In the genomic region with DNA sequence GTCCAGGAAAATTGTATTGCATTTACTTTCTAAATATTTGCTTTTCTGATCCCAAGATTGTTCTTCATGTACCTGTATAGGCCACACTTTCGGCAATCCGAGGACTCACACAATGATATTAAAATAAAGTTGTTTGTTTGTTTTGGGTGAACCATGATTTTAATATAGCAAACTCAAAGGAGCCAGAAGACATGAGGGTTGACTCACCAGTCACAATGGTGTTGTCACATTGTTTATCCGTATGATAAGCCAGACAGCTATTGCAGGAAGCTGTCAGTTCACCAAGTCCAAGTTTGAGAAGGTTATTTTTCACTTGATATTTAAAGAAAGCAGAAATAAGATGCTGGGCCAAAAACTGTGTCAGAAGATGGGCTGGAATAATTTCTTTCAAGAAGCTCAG, we compare ENCODE assay signal across 21 cellular contexts.
DNase-seq lines count a peak whose midpoint lies in the region; ATAC-seq, FAIRE-seq and TF ChIP-seq lines count a peak whose summit lies in the region.
"Had no signal": no experiment of that assay in that cellular context is flagged by ENCODE, and none has a peak within 500 bp of the region (broad histone marks: within the 10 kb centered on the region; RNA-seq: fewer than 3 reads in every experiment).

No MANE protein-coding gene starts in this region.

- CTCF ChIA-PET in Caco-2 (lab: Charles Lee), result no interaction called here

- no peak overlapping the region for H3K4me3 Mint-ChIP-seq in Caco-2 (ENCODE audit: unreplicated experiment)
- H3K4me3 Mint-ChIP-seq: CD8-positive, alpha-beta T cell had no signal

- H3K9me2 ChIP-seq in hepatocyte (replicated peaks; ENCODE audit: insufficient read depth), result no peaks in the 10 kb centered on the region

- H3K27ac Mint-ChIP-seq in Caco-2 (ENCODE audit: unreplicated experiment), result no peak overlapping the region
- H3K27ac Mint-ChIP-seq: CD8-positive, alpha-beta T cell had no signal

- POLR2A ChIA-PET in Caco-2 (lab: Charles Lee), result no interaction called here

- no peaks in the 10 kb centered on the region for H3K36me3 Mint-ChIP-seq in Caco-2 (ENCODE audit: insufficient read depth, unreplicated experiment)
- H3K36me3 Mint-ChIP-seq: CD8-positive, alpha-beta T cell had no signal

- H2AFZ ChIP-seq in hepatocyte, result no peak overlapping the region

- H3K4me3 ChIP-seq in bronchial epithelial cell (ENCODE audit: low read depth, low read length) (no peak overlapping the region), hepatocyte (no peak overlapping the region), Caco-2 (ENCODE audit: low read depth, low read length) (no peak overlapping the region)
- H3K4me3 ChIP-seq: K562, SJCRH30 had no signal

- H3K4me1 ChIP-seq in hepatocyte (ENCODE audit: insufficient read depth), result peaks cover 14% of the 10 kb centered on the region
- H3K4me1 ChIP-seq in Caco-2, result peaks cover 10% of the 10 kb centered on the region
- H3K4me1 ChIP-seq: SJCRH30 had no signal

- H3K27me3 ChIP-seq in bronchial epithelial cell (ENCODE audit: control insufficient read depth, insufficient read depth, low read length) (no peaks in the 10 kb centered on the region), hepatocyte (no peaks in the 10 kb centered on the region), Caco-2 (replicated peaks; ENCODE audit: control insufficient read depth, insufficient read depth, low read length) (no peaks in the 10 kb centered on the region)
- H3K27me3 ChIP-seq: SJCRH30 had no signal

- no peak for TF ChIP-seq CTCF in bronchial epithelial cell (IDR thresholded peaks at IDR 0.05; ENCODE audit: insufficient read depth, low read length, severe bottlenecking)
- no peak for TF ChIP-seq CTCF in hepatocyte (IDR thresholded peaks at IDR 0.05; ENCODE audit: poor library complexity)
- TF ChIP-seq CTCF in Caco-2 (IDR thresholded peaks at IDR 0.05; ENCODE audit: insufficient read depth in 1 of 2, low read depth in 1 of 2, low read length in 1 of 2, severe bottlenecking in 1 of 2, unreplicated experiment in 1 of 2), result no peak

- FAIRE-seq in bronchial epithelial cell (lab: Jason Lieb, UNC), result no peak
- FAIRE-seq: GM18507, K562, RCC 7860 had no signal

- ATAC-seq in GM21515 (IDR thresholded peaks at IDR 0.05; ENCODE audit: unreplicated experiment), result no peak
- no peak for ATAC-seq in GM18867 (IDR thresholded peaks at IDR 0.05; ENCODE audit: unreplicated experiment)
- ATAC-seq: CD8-positive, alpha-beta T cell; K562 had no signal

- peaks cover 18% of the 10 kb centered on the region for H3K4me1 Mint-ChIP-seq in Caco-2 (ENCODE audit: low read depth, unreplicated experiment)

- no peaks in the 10 kb centered on the region for H3K79me2 ChIP-seq in hepatocyte

- peak; percentile 5 for DNase-seq in M059J (ENCODE audit: low read depth)
- DNase-seq in bronchial epithelial cell (ENCODE audit: low read depth), result peak; percentile 56
- DNase-seq in hepatocyte (ENCODE audit: low spot score), result no peak
- no peak for DNase-seq in LoVo (ENCODE audit: low spot score)
- no peak for DNase-seq in Caco-2
- DNase-seq: C1 segment of cervical spinal cord; Calu3; CD8-positive, alpha-beta T cell; DMS153; GDM1; NCI-H1105 treated with DMSO at 0.1 percent for 48 hours; NCI-H1694 treated with DMSO at 0.1 percent for 48 hours; NCI-H446; NCI-H526 treated with DMSO at 0.1 percent for 48 hours; OCI-M1; SJCRH30 had no signal

- no peak overlapping the region for H3K4me2 ChIP-seq in hepatocyte

- H3K27me3 Mint-ChIP-seq in Caco-2 (ENCODE audit: insufficient read depth, unreplicated experiment), result no peaks in the 10 kb centered on the region

- WGBS in hepatocyte (ENCODE audit: low lambda C conversion rate, missing lambda C conversion rate), result 81% methylated on average over 3 of the region's 3 CpGs

- no peaks in the 10 kb centered on the region for H3K36me3 ChIP-seq in bronchial epithelial cell (ENCODE audit: control insufficient read depth, insufficient read depth, low read length)
- H3K36me3 ChIP-seq in hepatocyte (replicated peaks; ENCODE audit: insufficient read depth, low read depth), result no peaks in the 10 kb centered on the region
- no peaks in the 10 kb centered on the region; the same call in 1 of the 2 replicates for H3K36me3 ChIP-seq in Caco-2 (ENCODE audit: control insufficient read depth, insufficient read depth, low read length)
- H3K36me3 ChIP-seq: SJCRH30 had no signal

- H3K9me3 Mint-ChIP-seq in Caco-2 (ENCODE audit: unreplicated experiment), result peaks cover 34% of the 10 kb centered on the region

- H3K9me3 ChIP-seq in hepatocyte (ENCODE audit: low read depth) (no peaks in the 10 kb centered on the region), Caco-2 (peaks cover 17% of the 10 kb centered on the region)

- no peaks in the 10 kb centered on the region for H4K20me1 ChIP-seq in hepatocyte (ENCODE audit: insufficient read depth, poor library complexity, severe bottlenecking)

- no TSS peak for BruUV-seq in Caco-2 (replicated peaks; lab: Mats Ljungman, UMichigan)

- H3K27ac ChIP-seq in hepatocyte, result peak overlapping the region; percentile 91
- H3K27ac ChIP-seq: SJCRH30 had no signal

- intact Hi-C loops in Caco-2 (cut with micrococcal nuclease; ENCODE audit: unreplicated experiment), result loop anchor here (2.0 kb wide), 1 partner anchor 27 kb away; no protein-coding TSS in a partner anchor

Comparison
In these comparisons a context has a peak if more than half of its experiments do, and no peak if none do; other contexts are left out.
1. DNase-seq: peak in M059J (single experiment) and bronchial epithelial cell (single experiment); none in hepatocyte (single experiment), LoVo (single experiment) and Caco-2 (0 of 2).